ENCODE assay signal across 8 cellular contexts in the genomic region with DNA sequence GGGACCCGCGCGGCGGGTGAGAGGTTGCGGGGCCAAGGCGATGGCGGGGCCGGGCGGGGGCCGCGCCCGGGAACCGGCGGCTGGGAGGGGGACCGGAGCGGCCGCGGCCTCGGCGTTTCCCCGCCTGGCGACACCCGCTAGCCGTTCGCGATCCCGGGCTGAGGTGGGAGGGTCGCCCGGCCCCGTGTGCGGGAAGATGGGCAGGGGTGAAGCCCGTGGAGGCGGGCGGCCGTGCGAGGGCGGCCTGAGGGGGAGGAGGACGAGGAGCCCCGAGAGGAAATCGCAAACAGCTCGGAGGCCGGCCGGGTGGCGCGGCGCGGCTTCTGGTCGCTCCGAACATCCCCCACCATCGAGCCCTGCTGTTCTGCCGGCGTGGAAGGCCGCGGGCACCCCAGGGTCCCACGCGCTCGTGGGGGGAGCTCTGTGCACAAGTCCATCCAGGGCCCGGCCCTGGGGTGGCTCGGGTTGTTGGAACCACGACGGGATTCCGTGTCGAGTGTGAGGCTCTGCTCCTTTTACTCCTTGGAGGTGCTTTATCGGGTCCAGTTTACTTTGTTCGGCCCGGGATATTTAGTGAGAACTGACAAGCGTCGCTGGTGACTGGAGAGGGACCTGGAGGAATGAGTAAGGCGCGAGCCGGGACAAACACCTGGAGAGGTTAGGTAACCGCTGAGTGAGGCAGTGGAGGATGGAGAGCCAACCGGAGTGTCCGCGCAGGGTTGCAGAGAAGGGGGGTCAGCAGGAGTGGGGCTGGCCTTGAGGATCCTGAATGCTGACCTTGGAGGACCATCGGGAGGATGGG. TPM values are rescaled to one million over a fixed set of nuclear protein-coding genes. Genes with fewer than 3 reads are reported as not detected.
DNase-seq lines count a peak whose midpoint lies in the region; ATAC-seq and TF ChIP-seq lines count a peak whose summit lies in the region.

No MANE protein-coding gene starts in this region.

- WGBS in gastroesophageal sphincter (ENCODE audit: low coverage in 1 of 2), 2 donors, result 0% methylated on average over 8 of the region's 76 CpGs
- WGBS in upper lobe of left lung, 2 donors, result 1 to 2% methylated on average over 20 to 70 of the region's 76 CpGs

- TF ChIP-seq CTCF in OCI-LY7 (conservative IDR thresholded peaks at IDR 0.05; ENCODE audit: low read length), result no peak
- no peak for TF ChIP-seq CTCF in gastroesophageal sphincter (IDR thresholded peaks at IDR 0.05)
- TF ChIP-seq CTCF in neural progenitor cell (IDR thresholded peaks at IDR 0.05), result no peak
- TF ChIP-seq CTCF in upper lobe of left lung (IDR thresholded peaks at IDR 0.05), result no peak

- H3K4me1 ChIP-seq in OCI-LY7 (ENCODE audit: insufficient read depth, low read length, poor library complexity, severe bottlenecking) (peaks cover 6% of the 10 kb centered on the region), gastroesophageal sphincter (peaks cover 0 to 54% (median 14%) of the 10 kb centered on the region in 3 donors), neural progenitor cell (peaks cover 6% of the 10 kb centered on the region), upper lobe of left lung (peaks cover 13 to 40% (median 19%) of the 10 kb centered on the region in 4 donors)

- intact Hi-C loops in OCI-LY7 (cut with micrococcal nuclease; ENCODE audit: unreplicated experiment), result loop anchor here (5.0 kb wide), 1 partner anchor 67 kb away; no protein-coding TSS in a partner anchor

- DNase-seq in activated T-cell treated with anti-CD3 and anti-CD28 coated beads for 1 hour (ENCODE audit: low read depth) (peak; percentile 26), OCI-LY7 (ENCODE audit: low spot score) (peak; percentile 39), neural progenitor cell (ENCODE audit: low spot score) (peak; percentile 55), upper lobe of left lung (peak; percentile 61 to 93)
- DNase-seq in activated T-cell treated with anti-CD3 and anti-CD28 coated beads, Interleukin-2, amount 50 U/mL, for 1 hour, result no peak
- peak; percentile 14 for DNase-seq in activated gamma-delta T cell treated with anti-CD3 and anti-CD28 coated beads, Interleukin-2, amount 50 U/mL, for 16 hours (ENCODE audit: low read depth)

- H3K36me3 ChIP-seq in OCI-LY7 (ENCODE audit: insufficient read depth, low read length) (no peaks in the 10 kb centered on the region), gastroesophageal sphincter (no peaks in the 10 kb centered on the region), neural progenitor cell (no peaks in the 10 kb centered on the region), upper lobe of left lung (no peaks in the 10 kb centered on the region)

- H2AFZ ChIP-seq in OCI-LY7 (ENCODE audit: low read length) (peak overlapping the region; percentile 17; the same call in 1 of the 2 replicates), neural progenitor cell (replicated peaks) (peak overlapping the region; percentile 98)

- no peaks in the 10 kb centered on the region for H3K9me3 Mint-ChIP-seq in neural progenitor cell

- H3F3A ChIP-seq in neural progenitor cell (ENCODE audit: low read depth), result no peaks in the 10 kb centered on the region

- H3K4me1 Mint-ChIP-seq in neural progenitor cell, result peaks cover 25% of the 10 kb centered on the region

- no peaks in the 10 kb centered on the region for H3K9me2 ChIP-seq in OCI-LY7 (ENCODE audit: insufficient read depth, low read length)

- POLR2A ChIA-PET in OCI-LY7 (lab: Charles Lee), result interaction anchor here (1.5 kb wide), 1 partner anchor 10 kb away, joined by 3 read pairs; no protein-coding TSS in a partner anchor

- H3K27ac Mint-ChIP-seq in neural progenitor cell, result peak overlapping the region; percentile 93

- no TSS peak for BruUV-seq in OCI-LY7 (replicated peaks; lab: Mats Ljungman, UMichigan)

- TF ChIP-seq POLR2A in gastroesophageal sphincter (IDR thresholded peaks at IDR 0.05), result no peak
- peak in 2 of 4 donors; percentile 6 to 10 for TF ChIP-seq POLR2A in upper lobe of left lung (IDR thresholded peaks at IDR 0.05)

- H3K27me3 ChIP-seq in gastroesophageal sphincter, result no peaks in the 10 kb centered on the region
- H3K27me3 ChIP-seq in neural progenitor cell, result peaks cover 54% of the 10 kb centered on the region
- no peaks in the 10 kb centered on the region for H3K27me3 ChIP-seq in upper lobe of left lung

- no peaks in the 10 kb centered on the region for H3K9me3 ChIP-seq in OCI-LY7 (ENCODE audit: low read length)
- no peaks in the 10 kb centered on the region for H3K9me3 ChIP-seq in gastroesophageal sphincter
- H3K9me3 ChIP-seq in neural progenitor cell (ENCODE audit: low read depth), result no peaks in the 10 kb centered on the region
- H3K9me3 ChIP-seq in upper lobe of left lung, result no peaks in the 10 kb centered on the region

- H3K79me2 ChIP-seq in OCI-LY7 (ENCODE audit: insufficient read depth, low read depth, low read length) (no peaks in the 10 kb centered on the region), neural progenitor cell (ENCODE audit: low read depth) (no peaks in the 10 kb centered on the region)

- H3K9ac ChIP-seq in neural progenitor cell, result peak overlapping the region; percentile 52

- no peak for TF ChIP-seq EP300 in gastroesophageal sphincter (IDR thresholded peaks at IDR 0.05)
- TF ChIP-seq EP300 in upper lobe of left lung (IDR thresholded peaks at IDR 0.05), result no peak

- H4K20me1 ChIP-seq in OCI-LY7 (ENCODE audit: insufficient read depth, low read length), result no peaks in the 10 kb centered on the region
- H4K20me1 ChIP-seq in neural progenitor cell (ENCODE audit: low read depth), result peaks cover 11% of the 10 kb centered on the region

- H3K4me2 ChIP-seq in OCI-LY7 (ENCODE audit: low read length) (peak overlapping the region; percentile 79), neural progenitor cell (peak overlapping the region; percentile 99)

- H3K4me3 Mint-ChIP-seq in neural progenitor cell, result peak overlapping the region; percentile 98

- H3K36me3 Mint-ChIP-seq in neural progenitor cell, result peaks cover 4% of the 10 kb centered on the region

- H3K4me3 ChIP-seq in OCI-LY7 (ENCODE audit: low read depth, low read length, poor library complexity, severe bottlenecking), result peak overlapping the region; percentile 68
- peak overlapping the region; percentile 77 to 88 for H3K4me3 ChIP-seq in gastroesophageal sphincter
- H3K4me3 ChIP-seq in neural progenitor cell, result peak overlapping the region; percentile 66
- peak overlapping the region; percentile 53 to 94 (median 76) for H3K4me3 ChIP-seq in upper lobe of left lung

- CTCF ChIA-PET in OCI-LY7 (lab: Charles Lee; ENCODE audit: unreplicated experiment), result interaction anchor here (1.7 kb wide), 1 partner anchor 11 kb away, joined by 5 read pairs; no protein-coding TSS in a partner anchor

- H3K27ac ChIP-seq in OCI-LY7 (ENCODE audit: low read depth, low read length, poor library complexity, severe bottlenecking) (no peak overlapping the region), gastroesophageal sphincter (peak overlapping the region; percentile 84 to 97 (median 93)), neural progenitor cell (no peak overlapping the region), upper lobe of left lung (peak overlapping the region; percentile 89 to 97 (median 92))

- peaks cover 5% of the 10 kb centered on the region for H3K27me3 Mint-ChIP-seq in neural progenitor cell (ENCODE audit: insufficient read depth, low read depth)

- ATAC-seq in HG03039 (IDR thresholded peaks at IDR 0.05; ENCODE audit: unreplicated experiment), result peak; percentile 36
- peak; percentile 40 for ATAC-seq in gastroesophageal sphincter
- peak; percentile 64 to 76 for ATAC-seq in upper lobe of left lung (ENCODE audit: low FRiP score in 2 of 2)

RNA-seq across cellular contexts. Expression of a gene that starts 0.7 kb away (rescaled TPM):
- total RNA-seq in OCI-LY7 (2014; rRNA removed; shearing (Covaris generic)), result 5.6 and 8.9 TPM in 2 replicates
- total RNA-seq in OCI-LY7 (2022) (12.4 and 14.7 TPM in 2 replicates), gastroesophageal sphincter (10 to 100 TPM; 44.5 to 68.6 (median 65.6) TPM), neural progenitor cell (ENCODE audit: low replicate concordance) (4.9 and 7.4 TPM in 2 replicates), upper lobe of left lung (10 to 100 TPM; 30.9 to 42.7 (median 35.1) TPM)

Comparison
In these comparisons a context has a peak if more than half of its experiments do, and no peak if none do; other contexts are left out.
1. H3K27ac ChIP-seq: peak in gastroesophageal sphincter (4 of 4) and upper lobe of left lung (4 of 4); none in OCI-LY7 (single experiment) and neural progenitor cell (single experiment).
2. Peak in every context shown above with its lines, with median percentiles within 50 percentile points of each other: ATAC-seq and H3K4me3 ChIP-seq.